ENCODE assay signal across 28 cellular contexts in the genomic region with DNA sequence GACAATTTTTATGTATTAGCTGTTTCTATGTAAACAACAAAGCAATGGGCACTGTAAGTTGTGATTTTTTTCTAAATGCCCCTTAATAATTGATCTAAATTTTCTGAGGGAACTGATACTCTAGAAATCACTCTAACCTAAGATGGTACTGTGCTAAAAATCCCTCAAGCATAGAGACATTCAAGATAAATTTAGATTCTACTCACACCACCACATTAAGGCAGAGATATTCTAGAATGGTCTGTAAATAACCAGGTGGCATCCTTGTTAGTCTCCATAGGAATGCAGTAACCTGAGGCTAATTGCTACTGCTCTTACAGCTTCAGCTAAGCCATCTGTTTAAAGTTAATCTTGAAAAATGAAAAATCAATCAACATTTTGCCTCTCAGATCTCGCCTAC.
DNase-seq lines count a peak whose midpoint lies in the region; ATAC-seq and TF ChIP-seq lines count a peak whose summit lies in the region.
"Had no signal": no experiment of that assay in that cellular context is flagged by ENCODE, and none has a peak within 500 bp of the region (broad histone marks: within the 10 kb centered on the region; RNA-seq: fewer than 3 reads in every experiment).

No MANE protein-coding gene starts in this region.

- H3K27ac ChIP-seq in upper lobe of right lung = no peak overlapping the region
- H3K27ac ChIP-seq in left ventricle myocardium inferior (replicated peaks) = no peak overlapping the region
- H3K27ac ChIP-seq: foreskin keratinocyte, KMS-11, ovary, right lobe of liver, SJSA1, WERI-Rb-1 had no signal

- H3K27me3 ChIP-seq in upper lobe of right lung (no peaks in the 10 kb centered on the region), left ventricle myocardium inferior (ENCODE audit: low read depth) (no peaks in the 10 kb centered on the region)
- H3K27me3 ChIP-seq: foreskin keratinocyte, ovary, right lobe of liver had no signal

- DNase-seq in left kidney (ENCODE audit: low read depth, low spot score) (peak; percentile 27), mesothelial cell of epicardium (ENCODE audit: low spot score in 2 of 2, unreplicated experiment in 2 of 2) (no peak), GF-D8 (lab: John Stamatoyannopoulos, UW) (no peak), upper lobe of right lung (no peak), left ventricle myocardium inferior (no peak)
- DNase-seq: activated CD4-positive, alpha-beta memory T cell treated with anti-CD3 and anti-CD28 coated beads for 36 hours; activated naive CD4-positive, alpha-beta T cell treated with anti-CD3 and anti-CD28 coated beads for 36 hours; activated T-cell treated with anti-CD3 and anti-CD28 coated beads, Interleukin-2, amount 50 U/mL, for 24 hours; aorta; CD8-positive, alpha-beta memory T cell; central memory CD4-positive, alpha-beta T cell; foreskin keratinocyte; hippocampal formation; mammary epithelial cell; naive B cell; NCI-H2081 treated with DMSO at 0.1 percent for 48 hours; NCI-H748 treated with DMSO at 0.1 percent for 48 hours; ovary; right lobe of liver; T-helper 2 cell; WERI-Rb-1 had no signal

- H3K27ac Mint-ChIP-seq in mesothelial cell of epicardium = no peak overlapping the region
- H3K27ac Mint-ChIP-seq: activated CD4-positive, alpha-beta memory T cell treated with anti-CD3 and anti-CD28 coated beads for 36 hours; activated naive CD4-positive, alpha-beta T cell treated with anti-CD3 and anti-CD28 coated beads for 36 hours; activated T-cell treated with anti-CD3 and anti-CD28 coated beads, Interleukin-2, amount 50 U/mL, for 24 hours; CD8-positive, alpha-beta memory T cell; naive B cell; stimulated activated naive CD8-positive, alpha-beta T cell treated with anti-CD3 and anti-CD28 coated beads, Interleukin-15, Interleukin-2, amounts not matched to agents 100 ng/mL and 50 ng/mL, for 24 hours; type B pancreatic cell had no signal

- H3K9me3 ChIP-seq in upper lobe of right lung (no peaks in the 10 kb centered on the region), left ventricle myocardium inferior (replicated peaks) (no peaks in the 10 kb centered on the region)
- H3K9me3 ChIP-seq: ovary, right lobe of liver, SJSA1 had no signal

- H3K9me3 Mint-ChIP-seq in mesothelial cell of epicardium = peaks cover 17% of the 10 kb centered on the region
- H3K9me3 Mint-ChIP-seq: activated CD4-positive, alpha-beta memory T cell treated with anti-CD3 and anti-CD28 coated beads for 36 hours; activated naive CD4-positive, alpha-beta T cell treated with anti-CD3 and anti-CD28 coated beads for 36 hours; activated T-cell treated with anti-CD3 and anti-CD28 coated beads, Interleukin-2, amount 50 U/mL, for 24 hours; CD8-positive, alpha-beta memory T cell; naive B cell; stimulated activated naive CD8-positive, alpha-beta T cell treated with anti-CD3 and anti-CD28 coated beads, Interleukin-15, Interleukin-2, amounts not matched to agents 100 ng/mL and 50 ng/mL, for 24 hours; type B pancreatic cell had no signal

- peaks cover under 1% of the 10 kb centered on the region for H3K4me1 ChIP-seq in upper lobe of right lung
- H3K4me1 ChIP-seq in left ventricle myocardium inferior = peaks cover 8% of the 10 kb centered on the region
- H3K4me1 ChIP-seq: right lobe of liver, SJSA1 had no signal

- H3K36me3 ChIP-seq in upper lobe of right lung (no peaks in the 10 kb centered on the region), left ventricle myocardium inferior (no peaks in the 10 kb centered on the region)
- H3K36me3 ChIP-seq: ovary, right lobe of liver, SJSA1, WERI-Rb-1 had no signal

- no peak overlapping the region for H3K4me3 ChIP-seq in upper lobe of right lung
- H3K4me3 ChIP-seq in left ventricle myocardium inferior = no peak overlapping the region
- H3K4me3 ChIP-seq: ovary, right lobe of liver, SJSA1 had no signal

- H3K36me3 Mint-ChIP-seq in mesothelial cell of epicardium = peaks cover 4% of the 10 kb centered on the region
- H3K36me3 Mint-ChIP-seq: activated CD4-positive, alpha-beta memory T cell treated with anti-CD3 and anti-CD28 coated beads for 36 hours; CD8-positive, alpha-beta memory T cell; naive B cell had no signal

- ATAC-seq in GM18858 (IDR thresholded peaks at IDR 0.05; ENCODE audit: unreplicated experiment) = peak; percentile 62
- peak; percentile 52 for ATAC-seq in GM21529 (IDR thresholded peaks at IDR 0.05; ENCODE audit: unreplicated experiment)
- ATAC-seq in HG03575 (IDR thresholded peaks at IDR 0.05; ENCODE audit: extremely low read depth, insufficient number of reproducible peaks, low FRiP score, unreplicated experiment) = peak; percentile 68
- ATAC-seq in upper lobe of right lung = no peak
- ATAC-seq: foreskin keratinocyte, right lobe of liver had no signal

- intact Hi-C loops in upper lobe of right lung (cut with DNase I) = no loop called here
- intact Hi-C loops in left ventricle myocardium inferior (cut with micrococcal nuclease) = no loop called here

- H3K4me1 Mint-ChIP-seq in mesothelial cell of epicardium = no peaks in the 10 kb centered on the region

- no peak overlapping the region for H3K4me3 Mint-ChIP-seq in mesothelial cell of epicardium
- H3K4me3 Mint-ChIP-seq: activated CD4-positive, alpha-beta memory T cell treated with anti-CD3 and anti-CD28 coated beads for 36 hours; activated naive CD4-positive, alpha-beta T cell treated with anti-CD3 and anti-CD28 coated beads for 36 hours; activated T-cell treated with anti-CD3 and anti-CD28 coated beads, Interleukin-2, amount 50 U/mL, for 24 hours; CD8-positive, alpha-beta memory T cell; naive B cell; stimulated activated naive CD8-positive, alpha-beta T cell treated with anti-CD3 and anti-CD28 coated beads, Interleukin-15, Interleukin-2, amounts not matched to agents 100 ng/mL and 50 ng/mL, for 24 hours; type B pancreatic cell had no signal

- TF ChIP-seq CTCF in mesothelial cell of epicardium (IDR thresholded peaks at IDR 0.05; ENCODE audit: unreplicated experiment) (no peak), upper lobe of right lung (IDR thresholded peaks at IDR 0.05) (no peak), left ventricle myocardium inferior (IDR thresholded peaks at IDR 0.05; ENCODE audit: borderline replicate concordance) (no peak)

- H3K27me3 Mint-ChIP-seq in mesothelial cell of epicardium (ENCODE audit: low read depth) = peaks cover 5% of the 10 kb centered on the region
- H3K27me3 Mint-ChIP-seq: activated CD4-positive, alpha-beta memory T cell treated with anti-CD3 and anti-CD28 coated beads for 36 hours; naive B cell; type B pancreatic cell had no signal
